In genomic region chr13:110616103-110617101, GRCh38 we compare ENCODE assay signal across 8 cellular contexts. TPM values are rescaled to one million over a fixed set of nuclear protein-coding genes. Genes with fewer than 3 reads are reported as not detected.
A peak's percentile ranks its signal among the peaks of the same experiment; 100 is the strongest.
DNase-seq lines count a peak whose midpoint lies in the region; ATAC-seq and TF ChIP-seq lines count a peak whose summit lies in the region.

No MANE protein-coding gene starts in this region.

- H3K36me3 ChIP-seq in GM06990 (ENCODE audit: control insufficient read depth, insufficient read depth, low read length): peaks cover 1% of the 10 kb centered on the region; the same call in 1 of the 2 replicates

- no peaks in the 10 kb centered on the region for H3K27me3 ChIP-seq in GM06990 (replicated peaks; ENCODE audit: control insufficient read depth, insufficient read depth, low read length)

- TF ChIP-seq CTCF in GM06990 (IDR thresholded peaks at IDR 0.05; ENCODE audit: insufficient read depth, low read length, poor library complexity, severe bottlenecking) (no peak), type B pancreatic cell (conservative IDR thresholded peaks at IDR 0.05) (peak; percentile 19)

- H3K27ac Mint-ChIP-seq in natural killer cell treated with Interleukin-12 subunit alpha and Interleukin-12 subunit beta and Interleukin-15 and Interleukin-18, amount 100 ng/mL, for 72 hours: peak overlapping the region; percentile 48 to 80
- peak overlapping the region; percentile 91 for H3K27ac Mint-ChIP-seq in type B pancreatic cell

- peak overlapping the region; percentile 87 for H3K4me3 ChIP-seq in GM06990 (replicated peaks; ENCODE audit: low read depth, low read length)

- DNase-seq in GM06990 (ENCODE audit: extremely low read depth, insufficient read length) (peak; percentile 69), HT1080 (ENCODE audit: low read depth) (peak; percentile 51), epidermal melanocyte (ENCODE audit: insufficient read length, low spot score) (peak; percentile 25), type B pancreatic cell (ENCODE audit: extremely low spot score, unreplicated experiment) (no peak), NCI-H1048 (lab: John Stamatoyannopoulos, UW) (no peak)
- peak; percentile 17 to 24 for DNase-seq in activated CD4-positive, alpha-beta T cell treated with anti-CD3 and anti-CD28 coated beads, Interleukin-2, amount 50 U/mL, for 24 hours (ENCODE audit: low read depth in 1 of 2, low spot score in 1 of 2)
- DNase-seq in natural killer cell treated with Interleukin-12 subunit alpha and Interleukin-12 subunit beta and Interleukin-15 and Interleukin-18, amount 100 ng/mL, for 72 hours (ENCODE audit: low spot score): peak; percentile 64

- peaks cover 4% of the 10 kb centered on the region for H3K36me3 Mint-ChIP-seq in natural killer cell treated with Interleukin-12 subunit alpha and Interleukin-12 subunit beta and Interleukin-15 and Interleukin-18, amount 100 ng/mL, for 72 hours
- H3K36me3 Mint-ChIP-seq in type B pancreatic cell: peaks cover 4% of the 10 kb centered on the region

- no peaks in the 10 kb centered on the region for H3K27me3 Mint-ChIP-seq in natural killer cell treated with Interleukin-12 subunit alpha and Interleukin-12 subunit beta and Interleukin-15 and Interleukin-18, amount 100 ng/mL, for 72 hours
- H3K27me3 Mint-ChIP-seq in type B pancreatic cell: no peaks in the 10 kb centered on the region

- H3K4me3 Mint-ChIP-seq in natural killer cell treated with Interleukin-12 subunit alpha and Interleukin-12 subunit beta and Interleukin-15 and Interleukin-18, amount 100 ng/mL, for 72 hours: peak overlapping the region; percentile 90
- peak overlapping the region; percentile 88 for H3K4me3 Mint-ChIP-seq in type B pancreatic cell

- peaks cover 7 to 19% of the 10 kb centered on the region in 2 donors for H3K4me1 Mint-ChIP-seq in natural killer cell treated with Interleukin-12 subunit alpha and Interleukin-12 subunit beta and Interleukin-15 and Interleukin-18, amount 100 ng/mL, for 72 hours (ENCODE audit: low read depth in 2 of 2)
- peaks cover 23% of the 10 kb centered on the region for H3K4me1 Mint-ChIP-seq in type B pancreatic cell (ENCODE audit: unreplicated experiment)

- ATAC-seq in GM21390 (IDR thresholded peaks at IDR 0.05; ENCODE audit: unreplicated experiment): peak; percentile 38
- peak; percentile 54 for ATAC-seq in natural killer cell treated with Interleukin-12 subunit alpha and Interleukin-12 subunit beta and Interleukin-15 and Interleukin-18, amount 100 ng/mL, for 72 hours

- no peaks in the 10 kb centered on the region for H3K9me3 Mint-ChIP-seq in natural killer cell treated with Interleukin-12 subunit alpha and Interleukin-12 subunit beta and Interleukin-15 and Interleukin-18, amount 100 ng/mL, for 72 hours
- peaks cover 3% of the 10 kb centered on the region for H3K9me3 Mint-ChIP-seq in type B pancreatic cell

RNA-seq across cellular contexts. Expression of gene NAXD, which starts 1.1 kb away (rescaled TPM):
- 22.8 and 22.9 TPM in 2 replicates for total RNA-seq in HT1080 (2014; rRNA removed; shearing (Covaris generic))
- 25.9 and 28.2 TPM in 2 replicates for polyA plus RNA-seq in HT1080 (2015; cell fraction: cytosol; rRNA removed)
- polyA plus RNA-seq in HT1080 (2015; cell fraction: nucleus; rRNA removed): 47.5 and 50.4 TPM in 2 replicates
- total RNA-seq in natural killer cell treated with Interleukin-12 subunit alpha and Interleukin-12 subunit beta and Interleukin-15 and Interleukin-18, amount 100 ng/mL, for 72 hours: 10 to 100 TPM; 20.7 to 31.9 TPM
- total RNA-seq in type B pancreatic cell (ENCODE audit: low replicate concordance): 38.8 and 39.5 TPM in 2 replicates

RNA-seq across cellular contexts. Expression of gene RAB20, which starts 54.9 kb away (rescaled TPM):
- total RNA-seq in HT1080 (2014; rRNA removed; shearing (Covaris generic)): 7.3 and 7.6 TPM in 2 replicates
- polyA plus RNA-seq in HT1080 (2015; cell fraction: cytosol; rRNA removed): 4.1 and 4.9 TPM in 2 replicates
- polyA plus RNA-seq in HT1080 (2015; cell fraction: nucleus; rRNA removed): 1.3 and 2.4 TPM in 2 replicates
- total RNA-seq in natural killer cell treated with Interleukin-12 subunit alpha and Interleukin-12 subunit beta and Interleukin-15 and Interleukin-18, amount 100 ng/mL, for 72 hours: 1 to 10 TPM in 1 of 2 donors, under 1 TPM in 1; 0.47 to 3.1 TPM
- total RNA-seq in type B pancreatic cell (ENCODE audit: low replicate concordance): 6.4 and 9.1 TPM in 2 replicates

Comparison
In these comparisons a context has a peak if more than half of its experiments do, and no peak if none do; other contexts are left out.
1. DNase-seq: peak in GM06990 (single experiment), HT1080 (single experiment), activated CD4-positive, alpha-beta T cell treated with anti-CD3 and anti-CD28 coated beads, Interleukin-2, amount 50 U/mL, for 24 hours (2 of 2), epidermal melanocyte (single experiment) and natural killer cell treated with Interleukin-12 subunit alpha and Interleukin-12 subunit beta and Interleukin-15 and Interleukin-18, amount 100 ng/mL, for 72 hours (single experiment); none in type B pancreatic cell (single experiment) and NCI-H1048 (single experiment).